1 cellular context compared by ENCODE assay signal in the genomic region with DNA sequence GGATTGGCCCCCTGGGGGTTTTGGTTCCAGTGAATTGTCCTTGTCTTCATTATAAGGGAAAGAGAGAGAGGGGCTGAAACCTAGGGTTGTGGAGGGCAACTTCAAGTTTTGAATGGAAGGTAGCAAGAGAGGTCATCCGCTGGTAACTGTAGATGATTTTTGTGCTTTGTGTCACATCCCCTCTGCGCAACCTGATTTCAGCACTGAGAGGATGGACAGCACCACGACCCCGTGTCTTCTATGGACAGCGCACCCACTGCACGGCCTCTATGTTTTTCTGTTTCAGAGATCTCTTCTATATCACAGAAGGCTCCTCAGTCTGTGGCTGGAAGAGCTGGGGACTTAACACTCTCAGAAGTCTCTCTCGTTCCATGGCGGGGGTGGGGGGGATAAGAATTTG.
TF ChIP-seq lines count a peak whose summit lies in the region.

No MANE protein-coding gene starts in this region.

TF ChIP-seq in K562, 482 proteins besides CTCF, POLR2A, EP300 and RAD21 (continued from another document and continues in another):
- peak; percentile 94 for TF ChIP-seq REST (CRISPR knock-in tag; IDR thresholded peaks at IDR 0.05; ENCODE audit: low read depth)
- TF ChIP-seq, protein P1, sequence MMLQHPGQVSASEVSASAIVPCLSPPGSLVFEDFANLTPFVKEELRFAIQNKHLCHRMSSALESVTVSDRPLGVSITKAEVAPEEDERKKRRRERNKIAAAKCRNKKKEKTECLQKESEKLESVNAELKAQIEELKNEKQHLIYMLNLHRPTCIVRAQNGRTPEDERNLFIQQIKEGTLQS (IDR thresholded peaks at IDR 0.05), result no peak
- TF ChIP-seq, protein P1 (CRISPR knock-in tag; conservative IDR thresholded peaks at IDR 0.05), result no peak
- TF ChIP-seq PTRF (tag; IDR thresholded peaks at IDR 0.05), result no peak
- TF ChIP-seq E2F5 (CRISPR knock-in tag; IDR thresholded peaks at IDR 0.05), result no peak
- no peak for TF ChIP-seq MEIS2 (IDR thresholded peaks at IDR 0.05; ENCODE audit: partially characterized antibody)
- TF ChIP-seq CXXC5 (CRISPR knock-in tag; IDR thresholded peaks at IDR 0.05), result peak; percentile 32; the same call in 1 of the 2 replicates
- TF ChIP-seq GABPB1 (CRISPR knock-in tag; IDR thresholded peaks at IDR 0.05), result no peak
- TF ChIP-seq PRMT5 (CRISPR knock-in tag; IDR thresholded peaks at IDR 0.05), result peak; percentile 93
- TF ChIP-seq ZNF395 (CRISPR knock-in tag; IDR thresholded peaks at IDR 0.05), result 0 out of 2 replicates have a peak, but pooled peaks have one; percentile 34
- TF ChIP-seq TAL1 (IDR thresholded peaks at IDR 0.05), result no peak
- TF ChIP-seq, protein P2, sequence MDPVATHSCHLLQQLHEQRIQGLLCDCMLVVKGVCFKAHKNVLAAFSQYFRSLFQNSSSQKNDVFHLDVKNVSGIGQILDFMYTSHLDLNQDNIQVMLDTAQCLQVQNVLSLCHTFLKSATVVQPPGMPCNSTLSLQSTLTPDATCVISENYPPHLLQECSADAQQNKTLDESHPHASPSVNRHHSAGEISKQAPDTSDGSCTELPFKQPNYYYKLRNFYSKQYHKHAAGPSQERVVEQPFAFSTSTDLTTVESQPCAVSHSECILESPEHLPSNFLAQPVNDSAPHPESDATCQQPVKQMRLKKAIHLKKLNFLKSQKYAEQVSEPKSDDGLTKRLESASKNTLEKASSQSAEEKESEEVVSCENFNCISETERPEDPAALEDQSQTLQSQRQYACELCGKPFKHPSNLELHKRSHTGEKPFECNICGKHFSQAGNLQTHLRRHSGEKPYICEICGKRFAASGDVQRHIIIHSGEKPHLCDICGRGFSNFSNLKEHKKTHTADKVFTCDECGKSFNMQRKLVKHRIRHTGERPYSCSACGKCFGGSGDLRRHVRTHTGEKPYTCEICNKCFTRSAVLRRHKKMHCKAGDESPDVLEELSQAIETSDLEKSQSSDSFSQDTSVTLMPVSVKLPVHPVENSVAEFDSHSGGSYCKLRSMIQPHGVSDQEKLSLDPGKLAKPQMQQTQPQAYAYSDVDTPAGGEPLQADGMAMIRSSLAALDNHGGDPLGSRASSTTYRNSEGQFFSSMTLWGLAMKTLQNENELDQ (CRISPR knock-in tag; IDR thresholded peaks at IDR 0.05; ENCODE audit: borderline replicate concordance), result no peak
- peak; percentile 95 for TF ChIP-seq MIER1 (IDR thresholded peaks at IDR 0.05; ENCODE audit: low read depth)
- TF ChIP-seq NCOA1 (IDR thresholded peaks at IDR 0.05; ENCODE audit: low read depth), result peak; percentile 79
- no peak for TF ChIP-seq DACH1 (IDR thresholded peaks at IDR 0.05; ENCODE audit: partially characterized antibody)
- TF ChIP-seq ZBTB7A (IDR thresholded peaks at IDR 0.05; ENCODE audit: borderline replicate concordance, control insufficient read depth, low read depth, low read length), result peak; percentile 54; the same call in 1 of the 2 replicates
- no peak for TF ChIP-seq BDP1 (IDR thresholded peaks at IDR 0.05; ENCODE audit: insufficient read depth, insufficient read length)
- TF ChIP-seq DMBX1 (CRISPR knock-in tag; IDR thresholded peaks at IDR 0.05; ENCODE audit: borderline replicate concordance), result peak; percentile 69; the same call in 1 of the 2 replicates
- no peak for TF ChIP-seq ZFP36 (IDR thresholded peaks at IDR 0.05; ENCODE audit: low read depth, low read length, partially characterized antibody)
- no peak for TF ChIP-seq RB1 (IDR thresholded peaks at IDR 0.05; ENCODE audit: low read depth)
- TF ChIP-seq, protein P3, sequence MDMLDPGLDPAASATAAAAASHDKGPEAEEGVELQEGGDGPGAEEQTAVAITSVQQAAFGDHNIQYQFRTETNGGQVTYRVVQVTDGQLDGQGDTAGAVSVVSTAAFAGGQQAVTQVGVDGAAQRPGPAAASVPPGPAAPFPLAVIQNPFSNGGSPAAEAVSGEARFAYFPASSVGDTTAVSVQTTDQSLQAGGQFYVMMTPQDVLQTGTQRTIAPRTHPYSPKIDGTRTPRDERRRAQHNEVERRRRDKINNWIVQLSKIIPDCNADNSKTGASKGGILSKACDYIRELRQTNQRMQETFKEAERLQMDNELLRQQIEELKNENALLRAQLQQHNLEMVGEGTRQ (CRISPR knock-in tag; IDR thresholded peaks at IDR 0.05), result peak; percentile 40; the same call in 1 of the 2 replicates
- TF ChIP-seq MNT (conservative IDR thresholded peaks at IDR 0.05), result peak in 1 of 2 experiments; percentile 73; a peak in 3 of 4 replicates
- TF ChIP-seq FOXJ2 (tag; IDR thresholded peaks at IDR 0.05), result no peak
- peak in 1 of 2 experiments; percentile 61; a peak in 1 of 4 replicates for TF ChIP-seq RCOR1 (IDR thresholded peaks at IDR 0.05; ENCODE audit: borderline replicate concordance in 1 of 2, low read depth in 2 of 2, low read length in 2 of 2)
- TF ChIP-seq ARHGAP35 (IDR thresholded peaks at IDR 0.05; ENCODE audit: partially characterized antibody), result no peak
- TF ChIP-seq CBFB (CRISPR knock-in tag; IDR thresholded peaks at IDR 0.05), result no peak
- peak in 1 of 2 experiments; percentile 96; a peak in 2 of 4 replicates for TF ChIP-seq SIN3A (IDR thresholded peaks at IDR 0.05; ENCODE audit: borderline replicate concordance in 2 of 2, control insufficient read depth in 1 of 2, low read depth in 2 of 2, low read length in 2 of 2)
- no peak for TF ChIP-seq GTF2E2 (tag; IDR thresholded peaks at IDR 0.05)
- TF ChIP-seq NUFIP1 (IDR thresholded peaks at IDR 0.05; ENCODE audit: partially characterized antibody), result no peak
- no peak for TF ChIP-seq GTF2F1 (IDR thresholded peaks at IDR 0.05; ENCODE audit: low read depth, low read length)
- no peak for TF ChIP-seq ZNF143 (CRISPR knock-in tag; IDR thresholded peaks at IDR 0.05)
- TF ChIP-seq MAZ (CRISPR knock-in tag; conservative IDR thresholded peaks at IDR 0.05 in 1 of 2, IDR thresholded peaks at IDR 0.05 in 1 of 2), result peak in 1 of 2 experiments; percentile 38; a peak in 1 of 4 replicates
- 0 out of 2 replicates have a peak, but pooled peaks have one; percentile 27 for TF ChIP-seq NCOA6 (IDR thresholded peaks at IDR 0.05)
- TF ChIP-seq BACH1 (tag; IDR thresholded peaks at IDR 0.05), result no peak
- no peak for TF ChIP-seq PHTF2 (CRISPR knock-in tag; IDR thresholded peaks at IDR 0.05)
- 0 out of 2 replicates have a peak, but pooled peaks have one; percentile 42 for TF ChIP-seq HDAC2 (IDR thresholded peaks at IDR 0.05)
- no peak for TF ChIP-seq MYNN (IDR thresholded peaks at IDR 0.05)
- 0 out of 2 replicates have a peak, but pooled peaks have one; percentile 19 for TF ChIP-seq MYNN (CRISPR knock-in tag; IDR thresholded peaks at IDR 0.05)
- TF ChIP-seq, protein P4, sequence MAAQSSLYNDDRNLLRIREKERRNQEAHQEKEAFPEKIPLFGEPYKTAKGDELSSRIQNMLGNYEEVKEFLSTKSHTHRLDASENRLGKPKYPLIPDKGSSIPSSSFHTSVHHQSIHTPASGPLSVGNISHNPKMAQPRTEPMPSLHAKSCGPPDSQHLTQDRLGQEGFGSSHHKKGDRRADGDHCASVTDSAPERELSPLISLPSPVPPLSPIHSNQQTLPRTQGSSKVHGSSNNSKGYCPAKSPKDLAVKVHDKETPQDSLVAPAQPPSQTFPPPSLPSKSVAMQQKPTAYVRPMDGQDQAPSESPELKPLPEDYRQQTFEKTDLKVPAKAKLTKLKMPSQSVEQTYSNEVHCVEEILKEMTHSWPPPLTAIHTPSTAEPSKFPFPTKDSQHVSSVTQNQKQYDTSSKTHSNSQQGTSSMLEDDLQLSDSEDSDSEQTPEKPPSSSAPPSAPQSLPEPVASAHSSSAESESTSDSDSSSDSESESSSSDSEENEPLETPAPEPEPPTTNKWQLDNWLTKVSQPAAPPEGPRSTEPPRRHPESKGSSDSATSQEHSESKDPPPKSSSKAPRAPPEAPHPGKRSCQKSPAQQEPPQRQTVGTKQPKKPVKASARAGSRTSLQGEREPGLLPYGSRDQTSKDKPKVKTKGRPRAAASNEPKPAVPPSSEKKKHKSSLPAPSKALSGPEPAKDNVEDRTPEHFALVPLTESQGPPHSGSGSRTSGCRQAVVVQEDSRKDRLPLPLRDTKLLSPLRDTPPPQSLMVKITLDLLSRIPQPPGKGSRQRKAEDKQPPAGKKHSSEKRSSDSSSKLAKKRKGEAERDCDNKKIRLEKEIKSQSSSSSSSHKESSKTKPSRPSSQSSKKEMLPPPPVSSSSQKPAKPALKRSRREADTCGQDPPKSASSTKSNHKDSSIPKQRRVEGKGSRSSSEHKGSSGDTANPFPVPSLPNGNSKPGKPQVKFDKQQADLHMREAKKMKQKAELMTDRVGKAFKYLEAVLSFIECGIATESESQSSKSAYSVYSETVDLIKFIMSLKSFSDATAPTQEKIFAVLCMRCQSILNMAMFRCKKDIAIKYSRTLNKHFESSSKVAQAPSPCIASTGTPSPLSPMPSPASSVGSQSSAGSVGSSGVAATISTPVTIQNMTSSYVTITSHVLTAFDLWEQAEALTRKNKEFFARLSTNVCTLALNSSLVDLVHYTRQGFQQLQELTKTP (IDR thresholded peaks at IDR 0.05; ENCODE audit: low read depth in 1 of 2, partially characterized antibody in 2 of 2), result peak in 1 of 2 experiments; percentile 93
- no peak for TF ChIP-seq ZNF717 (CRISPR knock-in tag; IDR thresholded peaks at IDR 0.05)
- TF ChIP-seq NCOA2 (IDR thresholded peaks at IDR 0.05; ENCODE audit: partially characterized antibody in 2 of 2), result no peak
- TF ChIP-seq YY1 (IDR thresholded peaks at IDR 0.05; ENCODE audit: borderline replicate concordance in 1 of 3, control insufficient read depth in 1 of 3, extremely low read depth in 1 of 3, insufficient read depth in 3 of 3, insufficient read length in 1 of 3, insufficient replicate concordance in 2 of 3, low read depth in 1 of 3, low read length in 2 of 3), result peak in 1 of 3 experiments; percentile 15
- TF ChIP-seq EHMT2 (IDR thresholded peaks at IDR 0.05), result peak; percentile 99
- TF ChIP-seq ZNF644 (tag; IDR thresholded peaks at IDR 0.05; ENCODE audit: low read depth), result peak; percentile 78; the same call in 1 of the 2 replicates
